Comparison of ENCODE assay signal across 8 cellular contexts in the genomic region with DNA sequence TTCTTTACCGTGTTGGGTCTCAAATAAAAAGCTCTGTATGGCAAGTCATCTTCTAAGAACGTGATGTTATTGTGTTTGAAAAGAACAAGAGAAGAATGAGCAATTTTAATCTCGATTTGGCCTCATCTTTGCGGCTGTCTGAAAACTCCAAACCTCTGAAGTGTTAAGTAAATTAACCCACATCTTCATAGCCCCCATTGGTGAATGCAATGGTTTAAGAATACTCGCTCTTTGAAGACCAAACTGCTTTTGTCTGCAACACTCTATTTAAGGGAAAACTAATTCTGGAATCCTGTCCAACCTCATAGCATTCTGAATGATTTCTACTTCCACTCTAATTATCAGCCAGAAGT. TPM values are rescaled to one million over a fixed set of nuclear protein-coding genes. Genes with fewer than 3 reads are reported as not detected.
DNase-seq lines count a peak whose midpoint lies in the region; ATAC-seq and TF ChIP-seq lines count a peak whose summit lies in the region.

No MANE protein-coding gene starts in this region.

- H4K20me1 ChIP-seq in PC-3 (ENCODE audit: low read length): no peaks in the 10 kb centered on the region

- no peaks in the 10 kb centered on the region for H3K79me2 ChIP-seq in PC-3 (ENCODE audit: low read length)

- POLR2A ChIA-PET in PC-3 (lab: Charles Lee; ENCODE audit: unreplicated experiment): interaction anchor here (0.9 kb wide), 1 partner anchor 152 kb away, joined by 4 read pairs; the partner anchor contains the start of gene MYCBP2

- no peak overlapping the region for H3K27ac Mint-ChIP-seq in T-helper 2 cell treated with Interferon-gamma antibody and Interleukin-4, amounts not matched to agents 5 μg/mL and 100 μg/mL, for 36 hours
- no peak overlapping the region for H3K27ac Mint-ChIP-seq in stimulated activated naive B cell treated with anti-CD40 and anti-IgM and Interleukin-4, amounts not matched to agents 10 μg/mL and 1 μg/mL and 100 μg/mL, for 72 hours

- H3K27ac ChIP-seq in PC-3 (ENCODE audit: low read length): no peak overlapping the region

- H3K9me2 ChIP-seq in PC-3 (replicated peaks; ENCODE audit: low read length): no peaks in the 10 kb centered on the region

- peaks cover 12% of the 10 kb centered on the region for H3K4me1 Mint-ChIP-seq in T-helper 2 cell treated with Interferon-gamma antibody and Interleukin-4, amounts not matched to agents 5 μg/mL and 100 μg/mL, for 36 hours (ENCODE audit: low read depth)
- peaks cover 3 to 5% of the 10 kb centered on the region in 2 donors for H3K4me1 Mint-ChIP-seq in stimulated activated naive B cell treated with anti-CD40 and anti-IgM and Interleukin-4, amounts not matched to agents 10 μg/mL and 1 μg/mL and 100 μg/mL, for 72 hours

- BruUV-seq in PC-3 (replicated peaks; lab: Mats Ljungman, UMichigan): no TSS peak

- DNase-seq in T-helper 2 cell treated with Interferon-gamma antibody and Interleukin-4, amounts not matched to agents 5 μg/mL and 100 μg/mL, for 36 hours (ENCODE audit: low spot score): no peak
- no peak for DNase-seq in T-helper 2 cell
- no peak for DNase-seq in PC-3
- DNase-seq in fibroblast of mammary gland (ENCODE audit: low read depth): no peak
- no peak for DNase-seq in stimulated activated naive B cell treated with anti-CD40 and anti-IgM and Interleukin-4, amounts not matched to agents 10 μg/mL and 1 μg/mL and 100 μg/mL, for 72 hours
- no peak for DNase-seq in NCI-H187 (lab: John Stamatoyannopoulos, UW)
- no peak for DNase-seq in NOMO-1 treated with DMSO at 0.1 percent for 48 hours (lab: John Stamatoyannopoulos, UW; ENCODE audit: unreplicated experiment)
- no peak for DNase-seq in DMS153 treated with DMSO at 0.1 percent for 48 hours (lab: John Stamatoyannopoulos, UW; ENCODE audit: unreplicated experiment)

- H3K4me3 ChIP-seq in PC-3 (ENCODE audit: low read length) (peak overlapping the region; percentile 77), fibroblast of mammary gland (ENCODE audit: control insufficient read depth, low read depth, low read length) (peak overlapping the region; percentile 52)

- H3K4me2 ChIP-seq in PC-3 (ENCODE audit: low read length): peak overlapping the region; percentile 92

- peaks cover 13% of the 10 kb centered on the region for H3K4me1 ChIP-seq in PC-3 (ENCODE audit: insufficient read depth, low read length)

- TF ChIP-seq CTCF in PC-3 (conservative IDR thresholded peaks at IDR 0.05; ENCODE audit: low read depth, low read length): no peak
- no peak for TF ChIP-seq CTCF in fibroblast of mammary gland (conservative IDR thresholded peaks at IDR 0.05; ENCODE audit: control insufficient read depth, insufficient read depth, low read depth, low read length)

- H2AFZ ChIP-seq in PC-3 (ENCODE audit: low read length): peak overlapping the region; percentile 92

- H3F3A ChIP-seq in PC-3 (ENCODE audit: low read length, unreplicated experiment): no peaks in the 10 kb centered on the region

- H3K36me3 Mint-ChIP-seq in T-helper 2 cell treated with Interferon-gamma antibody and Interleukin-4, amounts not matched to agents 5 μg/mL and 100 μg/mL, for 36 hours (ENCODE audit: low read depth): no peaks in the 10 kb centered on the region
- H3K36me3 Mint-ChIP-seq in stimulated activated naive B cell treated with anti-CD40 and anti-IgM and Interleukin-4, amounts not matched to agents 10 μg/mL and 1 μg/mL and 100 μg/mL, for 72 hours: no peaks in the 10 kb centered on the region

- ATAC-seq in PC-3: no peak; the same call in 1 of the 2 replicates
- peak; percentile 10 to 24 for ATAC-seq in stimulated activated naive B cell treated with anti-CD40 and anti-IgM and Interleukin-4, amounts not matched to agents 10 μg/mL and 1 μg/mL and 100 μg/mL, for 72 hours (replicated peaks)

- CTCF ChIA-PET in PC-3 (lab: Charles Lee): interaction anchor here (0.5 to 1.6 kb wide), 4 partner anchors 28 to 153 kb away, joined by 3 to 6 read pairs (median 3); no protein-coding TSS in a partner anchor

- H3K27me3 Mint-ChIP-seq in T-helper 2 cell treated with Interferon-gamma antibody and Interleukin-4, amounts not matched to agents 5 μg/mL and 100 μg/mL, for 36 hours (ENCODE audit: low read depth): peaks cover 13% of the 10 kb centered on the region
- no peaks in the 10 kb centered on the region for H3K27me3 Mint-ChIP-seq in stimulated activated naive B cell treated with anti-CD40 and anti-IgM and Interleukin-4, amounts not matched to agents 10 μg/mL and 1 μg/mL and 100 μg/mL, for 72 hours

- no peaks in the 10 kb centered on the region for H3K9me3 ChIP-seq in PC-3 (ENCODE audit: low read length)

- H3K4me3 Mint-ChIP-seq in T-helper 2 cell treated with Interferon-gamma antibody and Interleukin-4, amounts not matched to agents 5 μg/mL and 100 μg/mL, for 36 hours: peak overlapping the region; percentile 85
- H3K4me3 Mint-ChIP-seq in stimulated activated naive B cell treated with anti-CD40 and anti-IgM and Interleukin-4, amounts not matched to agents 10 μg/mL and 1 μg/mL and 100 μg/mL, for 72 hours: peak overlapping the region; percentile 87 to 88

- H3K9ac ChIP-seq in PC-3 (ENCODE audit: low read length): no peak overlapping the region

- H3K27me3 ChIP-seq in PC-3 (ENCODE audit: low read length): no peaks in the 10 kb centered on the region

- intact Hi-C loops in PC-3 (cut with micrococcal nuclease): loop anchor here (1.0 to 10.0 kb wide), 4 partner anchors 58 to 294 kb away; no protein-coding TSS in a partner anchor

- peaks cover 4% of the 10 kb centered on the region for H3K9me3 Mint-ChIP-seq in T-helper 2 cell treated with Interferon-gamma antibody and Interleukin-4, amounts not matched to agents 5 μg/mL and 100 μg/mL, for 36 hours
- H3K9me3 Mint-ChIP-seq in stimulated activated naive B cell treated with anti-CD40 and anti-IgM and Interleukin-4, amounts not matched to agents 10 μg/mL and 1 μg/mL and 100 μg/mL, for 72 hours: peaks cover 0 to 5% of the 10 kb centered on the region in 2 donors

- no peaks in the 10 kb centered on the region for H3K36me3 ChIP-seq in PC-3 (ENCODE audit: low read depth, low read length)

RNA-seq across cellular contexts. Expression of gene SCEL, which starts 56.9 kb away (rescaled TPM):
- 3.0 and 3.5 TPM in 2 replicates for total RNA-seq in PC-3 (2014; rRNA removed)
